Comparison of ENCODE assay signal across 10 cellular contexts in the genomic region with DNA sequence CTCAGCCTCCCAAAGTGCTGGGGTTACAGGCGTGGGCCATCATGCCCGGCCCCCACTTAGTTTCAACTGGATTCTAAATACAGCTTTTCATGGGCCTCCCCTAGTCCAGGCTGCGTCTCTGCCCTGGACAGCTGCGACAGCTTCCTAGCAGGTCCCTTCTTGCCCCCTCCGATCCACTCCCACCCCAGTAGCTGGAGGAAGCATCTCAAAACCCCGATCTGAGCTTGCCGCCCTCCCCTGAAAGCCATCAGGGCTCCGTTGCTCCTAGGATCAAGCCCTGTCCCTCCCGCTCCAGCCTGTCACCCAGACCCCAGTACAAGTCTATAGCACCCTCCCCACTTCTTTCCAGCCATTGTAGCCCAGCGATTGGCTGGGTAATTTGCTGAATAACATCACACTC.
DNase-seq lines count a peak whose midpoint lies in the region; ATAC-seq and TF ChIP-seq lines count a peak whose summit lies in the region.
"Had no signal": no experiment of that assay in that cellular context is flagged by ENCODE, and none has a peak within 500 bp of the region (broad histone marks: within the 10 kb centered on the region; RNA-seq: fewer than 3 reads in every experiment).

No MANE protein-coding gene starts in this region.

- H3K27me3 ChIP-seq in BLaER1 (no peaks in the 10 kb centered on the region), MM.1S (replicated peaks; ENCODE audit: insufficient read depth, low read length) (no peaks in the 10 kb centered on the region), hepatocyte (no peaks in the 10 kb centered on the region)

- H3K4me2 ChIP-seq in BLaER1 (peak overlapping the region; percentile 89), MM.1S (ENCODE audit: low read depth, low read length) (peak overlapping the region; percentile 96; the same call in 1 of the 2 replicates), hepatocyte (no peak overlapping the region)

- peak overlapping the region in 4 of 5 donors; percentile 89 to 95 (median 91) for H3K4me3 Mint-ChIP-seq in immature natural killer cell

- 72% methylated on average over 10 of the region's 10 CpGs for WGBS in hepatocyte (ENCODE audit: low lambda C conversion rate, missing lambda C conversion rate)

- H3K9me3 Mint-ChIP-seq in immature natural killer cell: no peaks in the 10 kb centered on the region
- H3K9me3 Mint-ChIP-seq: endodermal cell had no signal

- H3K9ac ChIP-seq in BLaER1: no peak overlapping the region
- H3K9ac ChIP-seq in MM.1S (ENCODE audit: low read length): no peak overlapping the region

- no peaks in the 10 kb centered on the region for H3K9me2 ChIP-seq in MM.1S (replicated peaks; ENCODE audit: insufficient read depth, low read length)
- no peaks in the 10 kb centered on the region for H3K9me2 ChIP-seq in hepatocyte (replicated peaks; ENCODE audit: insufficient read depth)

- peaks cover 9 to 12% of the 10 kb centered on the region in 2 donors for H3K4me1 Mint-ChIP-seq in immature natural killer cell

- TF ChIP-seq CTCF in MM.1S (IDR thresholded peaks at IDR 0.05; ENCODE audit: low read length): no peak
- TF ChIP-seq CTCF in hepatocyte (IDR thresholded peaks at IDR 0.05; ENCODE audit: poor library complexity): no peak

- peaks cover 0 to 8% (median 6%) of the 10 kb centered on the region in 3 donors for H3K36me3 Mint-ChIP-seq in immature natural killer cell
- H3K36me3 Mint-ChIP-seq: CD14-positive monocyte had no signal

- H3K36me3 ChIP-seq in BLaER1 (peaks cover 32% of the 10 kb centered on the region), MM.1S (replicated peaks; ENCODE audit: insufficient read depth, low read length) (no peaks in the 10 kb centered on the region), hepatocyte (replicated peaks; ENCODE audit: insufficient read depth, low read depth) (no peaks in the 10 kb centered on the region)

- no peaks in the 10 kb centered on the region for H3K79me2 ChIP-seq in MM.1S (ENCODE audit: low read length)
- H3K79me2 ChIP-seq in hepatocyte: no peaks in the 10 kb centered on the region

- H3F3A ChIP-seq in MM.1S (ENCODE audit: insufficient read depth, low read length): no peaks in the 10 kb centered on the region

- peak overlapping the region; percentile 58; the same call in 1 of the 2 replicates for H2AFZ ChIP-seq in MM.1S (ENCODE audit: low read length)
- no peak overlapping the region for H2AFZ ChIP-seq in hepatocyte

- H3K4me1 ChIP-seq in BLaER1: peaks cover 49% of the 10 kb centered on the region
- no peaks in the 10 kb centered on the region for H3K4me1 ChIP-seq in MM.1S (ENCODE audit: low read length)
- peaks cover 9% of the 10 kb centered on the region for H3K4me1 ChIP-seq in hepatocyte (ENCODE audit: insufficient read depth)

- H3K9me3 ChIP-seq in BLaER1 (peaks cover 20% of the 10 kb centered on the region), MM.1S (replicated peaks; ENCODE audit: insufficient read depth, low read length) (no peaks in the 10 kb centered on the region), hepatocyte (ENCODE audit: low read depth) (no peaks in the 10 kb centered on the region)

- no peak overlapping the region for H3K27ac Mint-ChIP-seq in immature natural killer cell
- H3K27ac Mint-ChIP-seq: endodermal cell had no signal

- peaks cover 2 to 4% (median 4%) of the 10 kb centered on the region in 3 donors for H3K27me3 Mint-ChIP-seq in immature natural killer cell (ENCODE audit: low read depth in 3 of 3)

- DNase-seq in MM.1S: no peak
- no peak for DNase-seq in immature natural killer cell
- no peak for DNase-seq in hepatocyte (ENCODE audit: low spot score)
- DNase-seq in NCI-H146 treated with DMSO at 0.1 percent for 48 hours (lab: John Stamatoyannopoulos, UW; ENCODE audit: unreplicated experiment): no peak
- no peak for DNase-seq in activated CD4-positive, alpha-beta T cell treated with anti-CD3 and anti-CD28 coated beads, Interleukin-2, amount 50 U/mL, for 4 hours

- 0 out of 2 replicates have a peak overlapping the region, but pooled peaks have one; percentile 40 for H3K27ac ChIP-seq in BLaER1
- no peak overlapping the region for H3K27ac ChIP-seq in MM.1S (ENCODE audit: low read length)
- no peak overlapping the region for H3K27ac ChIP-seq in hepatocyte

- H3K4me3 ChIP-seq in BLaER1 (peak overlapping the region; percentile 71), MM.1S (ENCODE audit: low read length) (no peak overlapping the region), hepatocyte (no peak overlapping the region)

- ATAC-seq in GM19395 (IDR thresholded peaks at IDR 0.05; ENCODE audit: unreplicated experiment) (peak; percentile 9), HG03135 (IDR thresholded peaks at IDR 0.05; ENCODE audit: unreplicated experiment) (no peak)

- H4K20me1 ChIP-seq in BLaER1 (no peaks in the 10 kb centered on the region), MM.1S (ENCODE audit: insufficient read depth, low read length) (no peaks in the 10 kb centered on the region), hepatocyte (ENCODE audit: insufficient read depth, poor library complexity, severe bottlenecking) (no peaks in the 10 kb centered on the region)
